ENCODE assay signal across 1 cellular context in genomic region chr9:4679268-4680177, GRCh38.
TF ChIP-seq lines count a peak whose summit lies in the region.

TSS of gene CDC37L1 (plus strand) at chr9:4679569. CDS start at chr9:4679768, 199 bp downstream.

TF ChIP-seq in HepG2, 621 proteins besides CTCF, POLR2A, EP300 and RAD21 (continued from another document and continues in another):
- TF ChIP-seq PRDM10 (CRISPR knock-in tag; IDR thresholded peaks at IDR 0.05; ENCODE audit: low read depth) (peak; percentile 79), CCAR2 (optimal IDR thresholded peaks at IDR 0.05; ENCODE audit: low read depth, low read length) (no peak), ZUFSP (CRISPR knock-in tag; IDR thresholded peaks at IDR 0.05; ENCODE audit: borderline replicate concordance) (no peak), ZFP82 (CRISPR knock-in tag; IDR thresholded peaks at IDR 0.05; ENCODE audit: borderline replicate concordance) (no peak), HNF4A (CRISPR knock-in tag; IDR thresholded peaks at IDR 0.05) (no peak), MTA1 (CRISPR knock-in tag; IDR thresholded peaks at IDR 0.05; ENCODE audit: borderline replicate concordance) (peak; percentile 80; the same call in 1 of the 2 replicates), HNRNPLL (IDR thresholded peaks at IDR 0.05; ENCODE audit: low read depth, low read length, poor library complexity, severe bottlenecking) (peak; percentile 93), ZSCAN31 (CRISPR knock-in tag; IDR thresholded peaks at IDR 0.05; ENCODE audit: low read depth) (peak; percentile 74; the same call in 1 of the 2 replicates), ZNF567 (CRISPR knock-in tag; IDR thresholded peaks at IDR 0.05; ENCODE audit: borderline replicate concordance) (0 out of 2 replicates have a peak, but pooled peaks have one; percentile 64), ZFP36L2 (CRISPR knock-in tag; IDR thresholded peaks at IDR 0.05) (no peak), LRRFIP1 (CRISPR knock-in tag; conservative IDR thresholded peaks at IDR 0.05) (no peak), AGO2 (optimal IDR thresholded peaks at IDR 0.05; ENCODE audit: low read depth, low read length) (peak; percentile 92), ZNF639 (CRISPR knock-in tag; conservative IDR thresholded peaks at IDR 0.05) (peak; percentile 96), ZNF562 (CRISPR knock-in tag; IDR thresholded peaks at IDR 0.05; ENCODE audit: borderline replicate concordance) (no peak), ZNF556 (CRISPR knock-in tag; IDR thresholded peaks at IDR 0.05; ENCODE audit: borderline replicate concordance) (no peak; the same call in 1 of the 2 replicates), MZF1 (CRISPR knock-in tag; IDR thresholded peaks at IDR 0.05; ENCODE audit: borderline replicate concordance) (no peak), DPF2 (CRISPR knock-in tag; IDR thresholded peaks at IDR 0.05; ENCODE audit: borderline replicate concordance, low read depth) (no peak), BATF2 (CRISPR knock-in tag; IDR thresholded peaks at IDR 0.05) (no peak; the same call in 1 of the 2 replicates), ZSCAN30 (CRISPR knock-in tag; IDR thresholded peaks at IDR 0.05) (no peak), SOX5 (CRISPR knock-in tag; IDR thresholded peaks at IDR 0.05; ENCODE audit: borderline replicate concordance) (no peak; the same call in 1 of the 2 replicates), MED13 (CRISPR knock-in tag; IDR thresholded peaks at IDR 0.05) (peak; percentile 37; the same call in 1 of the 2 replicates), IKZF1 (IDR thresholded peaks at IDR 0.05) (no peak), ZNF138 (CRISPR knock-in tag; IDR thresholded peaks at IDR 0.05; ENCODE audit: low read depth) (no peak), ZNF414 (CRISPR knock-in tag; IDR thresholded peaks at IDR 0.05) (no peak; the same call in 1 of the 2 replicates), MAF1 (CRISPR knock-in tag; IDR thresholded peaks at IDR 0.05; ENCODE audit: borderline replicate concordance) (peak; percentile 58; the same call in 1 of the 2 replicates), NFIC (IDR thresholded peaks at IDR 0.05; ENCODE audit: low read length) (no peak; the same call in 1 of the 2 replicates)
- TF ChIP-seq, protein P1, sequence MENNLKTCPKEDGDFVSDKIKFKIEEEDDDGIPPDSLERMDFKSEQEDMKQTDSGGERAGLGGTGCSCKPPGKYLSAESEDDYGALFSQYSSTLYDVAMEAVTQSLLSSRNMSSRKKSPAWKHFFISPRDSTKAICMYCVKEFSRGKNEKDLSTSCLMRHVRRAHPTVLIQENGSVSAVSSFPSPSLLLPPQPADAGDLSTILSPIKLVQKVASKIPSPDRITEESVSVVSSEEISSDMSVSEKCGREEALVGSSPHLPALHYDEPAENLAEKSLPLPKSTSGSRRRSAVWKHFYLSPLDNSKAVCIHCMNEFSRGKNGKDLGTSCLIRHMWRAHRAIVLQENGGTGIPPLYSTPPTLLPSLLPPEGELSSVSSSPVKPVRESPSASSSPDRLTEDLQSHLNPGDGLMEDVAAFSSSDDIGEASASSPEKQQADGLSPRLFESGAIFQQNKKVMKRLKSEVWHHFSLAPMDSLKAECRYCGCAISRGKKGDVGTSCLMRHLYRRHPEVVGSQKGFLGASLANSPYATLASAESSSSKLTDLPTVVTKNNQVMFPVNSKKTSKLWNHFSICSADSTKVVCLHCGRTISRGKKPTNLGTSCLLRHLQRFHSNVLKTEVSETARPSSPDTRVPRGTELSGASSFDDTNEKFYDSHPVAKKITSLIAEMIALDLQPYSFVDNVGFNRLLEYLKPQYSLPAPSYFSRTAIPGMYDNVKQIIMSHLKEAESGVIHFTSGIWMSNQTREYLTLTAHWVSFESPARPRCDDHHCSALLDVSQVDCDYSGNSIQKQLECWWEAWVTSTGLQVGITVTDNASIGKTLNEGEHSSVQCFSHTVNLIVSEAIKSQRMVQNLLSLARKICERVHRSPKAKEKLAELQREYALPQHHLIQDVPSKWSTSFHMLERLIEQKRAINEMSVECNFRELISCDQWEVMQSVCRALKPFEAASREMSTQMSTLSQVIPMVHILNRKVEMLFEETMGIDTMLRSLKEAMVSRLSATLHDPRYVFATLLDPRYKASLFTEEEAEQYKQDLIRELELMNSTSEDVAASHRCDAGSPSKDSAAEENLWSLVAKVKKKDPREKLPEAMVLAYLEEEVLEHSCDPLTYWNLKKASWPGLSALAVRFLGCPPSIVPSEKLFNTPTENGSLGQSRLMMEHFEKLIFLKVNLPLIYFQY (CRISPR knock-in tag; IDR thresholded peaks at IDR 0.05; ENCODE audit: borderline replicate concordance), result peak; percentile 71; the same call in 1 of the 2 replicates
- TF ChIP-seq, protein P2, sequence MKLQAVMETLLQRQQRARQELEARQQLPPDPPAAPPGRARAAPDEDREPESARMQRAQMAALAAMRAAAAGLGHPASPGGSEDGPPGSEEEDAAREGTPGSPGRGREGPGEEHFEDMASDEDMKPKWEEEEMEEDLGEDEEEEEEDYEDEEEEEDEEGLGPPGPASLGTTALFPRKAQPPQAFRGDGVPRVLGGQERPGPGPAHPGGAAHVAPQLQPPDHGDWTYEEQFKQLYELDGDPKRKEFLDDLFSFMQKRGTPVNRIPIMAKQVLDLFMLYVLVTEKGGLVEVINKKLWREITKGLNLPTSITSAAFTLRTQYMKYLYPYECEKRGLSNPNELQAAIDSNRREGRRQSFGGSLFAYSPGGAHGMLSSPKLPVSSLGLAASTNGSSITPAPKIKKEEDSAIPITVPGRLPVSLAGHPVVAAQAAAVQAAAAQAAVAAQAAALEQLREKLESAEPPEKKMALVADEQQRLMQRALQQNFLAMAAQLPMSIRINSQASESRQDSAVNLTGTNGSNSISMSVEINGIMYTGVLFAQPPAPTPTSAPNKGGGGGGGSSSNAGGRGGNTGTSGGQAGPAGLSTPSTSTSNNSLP (IDR thresholded peaks at IDR 0.05; ENCODE audit: low read depth, low read length), result no peak; the same call in 1 of the 2 replicates
- TF ChIP-seq, protein P3, sequence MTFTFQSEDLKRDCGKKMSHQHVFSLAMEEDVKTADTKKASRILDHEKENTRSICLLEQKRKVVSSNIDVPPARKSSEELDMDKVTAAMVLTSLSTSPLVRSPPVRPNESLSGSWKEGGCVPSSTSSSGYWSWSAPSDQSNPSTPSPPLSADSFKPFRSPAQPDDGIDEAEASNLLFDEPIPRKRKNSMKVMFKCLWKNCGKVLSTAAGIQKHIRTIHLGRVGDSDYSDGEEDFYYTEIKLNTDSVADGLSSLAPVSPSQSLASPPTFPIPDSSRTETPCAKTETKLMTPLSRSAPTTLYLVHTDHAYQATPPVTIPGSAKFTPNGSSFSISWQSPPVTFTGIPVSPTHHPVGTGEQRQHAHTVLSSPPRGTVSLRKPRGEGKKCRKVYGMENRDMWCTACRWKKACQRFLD (CRISPR knock-in tag; IDR thresholded peaks at IDR 0.05; ENCODE audit: borderline replicate concordance), result peak; percentile 73; the same call in 1 of the 2 replicates
- TF ChIP-seq, protein P4, sequence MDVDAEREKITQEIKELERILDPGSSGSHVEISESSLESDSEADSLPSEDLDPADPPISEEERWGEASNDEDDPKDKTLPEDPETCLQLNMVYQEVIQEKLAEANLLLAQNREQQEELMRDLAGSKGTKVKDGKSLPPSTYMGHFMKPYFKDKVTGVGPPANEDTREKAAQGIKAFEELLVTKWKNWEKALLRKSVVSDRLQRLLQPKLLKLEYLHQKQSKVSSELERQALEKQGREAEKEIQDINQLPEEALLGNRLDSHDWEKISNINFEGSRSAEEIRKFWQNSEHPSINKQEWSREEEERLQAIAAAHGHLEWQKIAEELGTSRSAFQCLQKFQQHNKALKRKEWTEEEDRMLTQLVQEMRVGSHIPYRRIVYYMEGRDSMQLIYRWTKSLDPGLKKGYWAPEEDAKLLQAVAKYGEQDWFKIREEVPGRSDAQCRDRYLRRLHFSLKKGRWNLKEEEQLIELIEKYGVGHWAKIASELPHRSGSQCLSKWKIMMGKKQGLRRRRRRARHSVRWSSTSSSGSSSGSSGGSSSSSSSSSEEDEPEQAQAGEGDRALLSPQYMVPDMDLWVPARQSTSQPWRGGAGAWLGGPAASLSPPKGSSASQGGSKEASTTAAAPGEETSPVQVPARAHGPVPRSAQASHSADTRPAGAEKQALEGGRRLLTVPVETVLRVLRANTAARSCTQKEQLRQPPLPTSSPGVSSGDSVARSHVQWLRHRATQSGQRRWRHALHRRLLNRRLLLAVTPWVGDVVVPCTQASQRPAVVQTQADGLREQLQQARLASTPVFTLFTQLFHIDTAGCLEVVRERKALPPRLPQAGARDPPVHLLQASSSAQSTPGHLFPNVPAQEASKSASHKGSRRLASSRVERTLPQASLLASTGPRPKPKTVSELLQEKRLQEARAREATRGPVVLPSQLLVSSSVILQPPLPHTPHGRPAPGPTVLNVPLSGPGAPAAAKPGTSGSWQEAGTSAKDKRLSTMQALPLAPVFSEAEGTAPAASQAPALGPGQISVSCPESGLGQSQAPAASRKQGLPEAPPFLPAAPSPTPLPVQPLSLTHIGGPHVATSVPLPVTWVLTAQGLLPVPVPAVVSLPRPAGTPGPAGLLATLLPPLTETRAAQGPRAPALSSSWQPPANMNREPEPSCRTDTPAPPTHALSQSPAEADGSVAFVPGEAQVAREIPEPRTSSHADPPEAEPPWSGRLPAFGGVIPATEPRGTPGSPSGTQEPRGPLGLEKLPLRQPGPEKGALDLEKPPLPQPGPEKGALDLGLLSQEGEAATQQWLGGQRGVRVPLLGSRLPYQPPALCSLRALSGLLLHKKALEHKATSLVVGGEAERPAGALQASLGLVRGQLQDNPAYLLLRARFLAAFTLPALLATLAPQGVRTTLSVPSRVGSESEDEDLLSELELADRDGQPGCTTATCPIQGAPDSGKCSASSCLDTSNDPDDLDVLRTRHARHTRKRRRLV (CRISPR knock-in tag; IDR thresholded peaks at IDR 0.05), result peak; percentile 46; the same call in 1 of the 2 replicates
